Comparison of ENCODE assay signal across 5 cellular contexts in genomic region chr5:86709157-86709881, GRCh38.
"Had no signal": no experiment of that assay in that cellular context is flagged by ENCODE, and none has a peak within 500 bp of the region (broad histone marks: within the 10 kb centered on the region; RNA-seq: fewer than 3 reads in every experiment).

No MANE protein-coding gene starts in this region.

- H3K4me3 ChIP-seq: GM23338, K562 had no signal

- DNase-seq: H9, HCEC 1CT, IMR-90 had no signal
